12 cellular contexts compared by ENCODE assay signal in genomic region chr17:66724581-66725341, GRCh38.
DNase-seq lines count a peak whose midpoint lies in the region; TF ChIP-seq lines count a peak whose summit lies in the region.
"Had no signal": no experiment of that assay in that cellular context is flagged by ENCODE, and none has a peak within 500 bp of the region (broad histone marks: within the 10 kb centered on the region; RNA-seq: fewer than 3 reads in every experiment).

No MANE protein-coding gene starts in this region.

- H3K9me3 Mint-ChIP-seq in CD8-positive, alpha-beta memory T cell, result no peaks in the 10 kb centered on the region
- H3K9me3 Mint-ChIP-seq in Calu3 (ENCODE audit: low read depth, unreplicated experiment), result no peaks in the 10 kb centered on the region
- H3K9me3 Mint-ChIP-seq: activated B cell treated with CpG ODN at 0.5 μM for 24 hours, memory B cell had no signal

- H3K4me1 ChIP-seq in CD8-positive, alpha-beta memory T cell (ENCODE audit: insufficient read depth, low read length), result no peaks in the 10 kb centered on the region
- peaks cover 0 to 14% of the 10 kb centered on the region in 2 donors for H3K4me1 ChIP-seq in ascending aorta

- H3K4me1 Mint-ChIP-seq in CD8-positive, alpha-beta memory T cell, result peaks cover 8 to 15% (median 11%) of the 10 kb centered on the region in 3 donors
- H3K4me1 Mint-ChIP-seq in Calu3 (ENCODE audit: low read depth, unreplicated experiment), result peaks cover 21% of the 10 kb centered on the region
- H3K4me1 Mint-ChIP-seq: activated B cell treated with CpG ODN at 0.5 μM for 24 hours, memory B cell had no signal

- no peaks in the 10 kb centered on the region for H3K27me3 Mint-ChIP-seq in CD8-positive, alpha-beta memory T cell
- no peaks in the 10 kb centered on the region for H3K27me3 Mint-ChIP-seq in Calu3 (ENCODE audit: unreplicated experiment)

- TF ChIP-seq CTCF in ascending aorta (IDR thresholded peaks at IDR 0.05) (no peak), Calu3 (IDR thresholded peaks at IDR 0.05; ENCODE audit: unreplicated experiment) (no peak)

- H3K4me3 Mint-ChIP-seq in CD8-positive, alpha-beta memory T cell, result no peak overlapping the region
- no peak overlapping the region for H3K4me3 Mint-ChIP-seq in Calu3 (ENCODE audit: low read depth, unreplicated experiment)
- H3K4me3 Mint-ChIP-seq: activated B cell treated with CpG ODN at 0.5 μM for 24 hours, memory B cell had no signal

- POLR2A ChIA-PET in CD8-positive, alpha-beta memory T cell (lab: Charles Lee), result no interaction called here

- intact Hi-C loops in ascending aorta (cut with DNase I), result no loop called here
- intact Hi-C loops in Calu3 (cut with micrococcal nuclease; ENCODE audit: unreplicated experiment), result no loop called here

- BruUV-seq in Calu3 (replicated peaks; lab: Mats Ljungman, UMichigan), result no TSS peak

- H3K9me3 ChIP-seq in CD8-positive, alpha-beta memory T cell (ENCODE audit: low read length), result no peaks in the 10 kb centered on the region
- no peaks in the 10 kb centered on the region for H3K9me3 ChIP-seq in ascending aorta

- peak overlapping the region in 6 of 8 donors; percentile 8 to 78 (median 27) for H3K27ac Mint-ChIP-seq in CD8-positive, alpha-beta memory T cell
- H3K27ac Mint-ChIP-seq in Calu3 (ENCODE audit: unreplicated experiment), result no peak overlapping the region
- H3K27ac Mint-ChIP-seq: activated B cell treated with CpG ODN at 0.5 μM for 24 hours, memory B cell had no signal

- H3K27me3 ChIP-seq in CD8-positive, alpha-beta memory T cell (ENCODE audit: insufficient read depth, low read length, poor library complexity, severe bottlenecking), result no peaks in the 10 kb centered on the region
- H3K27me3 ChIP-seq in ascending aorta, result no peaks in the 10 kb centered on the region

- no peak overlapping the region for H3K27ac ChIP-seq in CD8-positive, alpha-beta memory T cell (ENCODE audit: low read depth, low read length)
- H3K27ac ChIP-seq in caudate nucleus (ENCODE audit: low read depth, low read length), result peak overlapping the region; percentile 48
- H3K27ac ChIP-seq in ascending aorta, result no peak overlapping the region

- no peak for DNase-seq in CD8-positive, alpha-beta memory T cell
- DNase-seq in NCI-H146 (lab: John Stamatoyannopoulos, UW), result peak; percentile 73
- DNase-seq in caudate nucleus (lab: John Stamatoyannopoulos, UW), result no peak
- DNase-seq in midbrain (lab: John Stamatoyannopoulos, UW), result peak; percentile 14
- no peak for DNase-seq in ascending aorta (ENCODE audit: low spot score in 2 of 2)
- DNase-seq in kidney glomerular epithelial cell (lab: John Stamatoyannopoulos, UW), result no peak
- DNase-seq in Calu3, result no peak
- no peak for DNase-seq in Kasumi-1 (lab: John Stamatoyannopoulos, UW)
- DNase-seq: activated B cell treated with CpG ODN at 0.5 μM for 24 hours; NCI-H226; stimulated activated CD4-positive, alpha-beta T cell treated with anti-CD3 and anti-CD28 coated beads, Interleukin-4, amount 100 ng/mL, for 24 hours had no signal

- H3K4me3 ChIP-seq in CD8-positive, alpha-beta memory T cell (ENCODE audit: low read length), result no peak overlapping the region
- no peak overlapping the region for H3K4me3 ChIP-seq in ascending aorta

- no peaks in the 10 kb centered on the region for H3K36me3 ChIP-seq in CD8-positive, alpha-beta memory T cell (ENCODE audit: insufficient read depth, low read length)
- no peaks in the 10 kb centered on the region for H3K36me3 ChIP-seq in ascending aorta

- peaks cover 0 to 1% (median 0%) of the 10 kb centered on the region in 3 donors for H3K36me3 Mint-ChIP-seq in CD8-positive, alpha-beta memory T cell
- H3K36me3 Mint-ChIP-seq in Calu3 (ENCODE audit: insufficient read depth, unreplicated experiment), result peaks cover 9% of the 10 kb centered on the region
- H3K36me3 Mint-ChIP-seq: memory B cell had no signal

- CTCF ChIA-PET in CD8-positive, alpha-beta memory T cell (lab: Charles Lee), result interaction anchor here (1.3 kb wide), 1 partner anchor 10 kb away, joined by 3 read pairs; no protein-coding TSS in a partner anchor
- CTCF ChIA-PET in Calu3 (lab: Charles Lee), result no interaction called here

Comparison
In these comparisons a context has a peak if more than half of its experiments do, and no peak if none do; other contexts are left out.
1. DNase-seq: peak in NCI-H146 (single experiment) and midbrain (single experiment); none in CD8-positive, alpha-beta memory T cell (0 of 5), caudate nucleus (0 of 61), ascending aorta (0 of 2), kidney glomerular epithelial cell (single experiment), Calu3 (single experiment) and Kasumi-1 (0 of 2).